Comparison of ENCODE assay signal across 1 cellular context in the genomic region with DNA sequence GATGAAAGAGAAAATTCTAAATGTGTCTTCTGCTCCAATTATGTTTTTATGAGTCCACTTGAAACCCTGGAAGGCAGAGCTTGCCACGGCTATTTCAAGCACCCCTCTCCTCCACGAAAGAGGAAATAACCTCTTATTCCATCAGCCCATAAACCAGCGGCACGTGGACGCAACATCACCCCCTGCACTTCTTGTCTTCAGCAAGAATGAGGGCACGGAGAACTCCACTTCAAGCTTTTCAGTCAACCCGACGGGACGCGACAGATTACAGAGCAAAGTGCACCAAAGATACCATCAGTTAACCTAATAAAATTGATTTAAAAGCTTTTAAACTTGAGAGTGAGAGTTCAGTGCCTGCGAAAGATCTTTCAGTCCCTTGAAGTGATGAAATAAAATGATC.
TF ChIP-seq lines count a peak whose summit lies in the region.

No MANE protein-coding gene starts in this region.

TF ChIP-seq in GM23338, 12 proteins besides CTCF, POLR2A, EP300 and RAD21 (continued from another document):
- TF ChIP-seq CREB1 (CRISPR knock-in tag; IDR thresholded peaks at IDR 0.05; ENCODE audit: low read depth), result no peak
